In genomic region chr21:42698730-42699129, GRCh38 we compare ENCODE assay signal across 26 cellular contexts.
"Had no signal": no experiment of that assay in that cellular context is flagged by ENCODE, and none has a peak within 500 bp of the region (broad histone marks: within the 10 kb centered on the region; RNA-seq: fewer than 3 reads in every experiment).

No MANE protein-coding gene starts in this region.

- H3K27me3 Mint-ChIP-seq: activated naive CD8-positive, alpha-beta T cell treated with anti-CD3 and anti-CD28 coated beads, Interleukin-2, amount 50 U/mL, for 24 hours had no signal

- DNase-seq: activated CD4-positive, alpha-beta T cell treated with anti-CD3 and anti-CD28 coated beads for 48 hours; activated CD4-positive, alpha-beta T cell treated with anti-CD3 and anti-CD28 coated beads, Interleukin-2, amount 50 U/mL, for 4 hours; activated CD8-positive, alpha-beta memory T cell treated with anti-CD3 and anti-CD28 coated beads, Interleukin-2, amount 50 U/mL, for 48 hours; activated CD8-positive, alpha-beta T cell treated with anti-CD3 and anti-CD28 coated beads, Interleukin-2, amount 10 ng/mL, durations not matched to agents 7 days and 5 days; activated naive CD4-positive, alpha-beta T cell treated with Interleukin-2 at 50 U/mL for 16 hours; activated naive CD8-positive, alpha-beta T cell treated with anti-CD3 and anti-CD28 coated beads, Interleukin-2, amount 50 U/mL, for 24 hours; activated T-cell treated with anti-CD3 and anti-CD28 coated beads, Interleukin-2, amount 50 U/mL, for 1 hour; amniotic stem cell; body of pancreas; central memory CD4-positive, alpha-beta T cell; IMR-90; MG63; MV-4-11; NCI-H1105; NCI-H1930; NCI-H345; NCI-H510A; NCI-H526 treated with DMSO at 0.1 percent for 48 hours; NCI-H82; PC-3; SHP77 treated with DMSO at 0.1 percent for 48 hours had no signal

- H3K9me3 ChIP-seq: ascending aorta had no signal

- H3K36me3 ChIP-seq: ascending aorta, MG63 had no signal

- H3K4me1 ChIP-seq: ascending aorta, body of pancreas had no signal

- H3K4me1 Mint-ChIP-seq: activated naive CD8-positive, alpha-beta T cell treated with anti-CD3 and anti-CD28 coated beads, Interleukin-2, amount 50 U/mL, for 24 hours had no signal

- H3K9me3 Mint-ChIP-seq: activated naive CD4-positive, alpha-beta T cell treated with anti-CD3 and anti-CD28 coated beads, Interleukin-2, amount 50 U/mL, for 72 hours; activated naive CD8-positive, alpha-beta T cell treated with anti-CD3 and anti-CD28 coated beads, Interleukin-2, amount 50 U/mL, for 24 hours; T-helper 1 cell treated with Interleukin-12 subunit alpha and Interleukin-12 subunit beta and Interleukin-4 antibody, amounts not matched to agents 30 μg/mL and 1 μg/mL, for 36 hours had no signal

- ATAC-seq: activated CD4-positive, CD25-positive, alpha-beta regulatory T cell treated with anti-CD3 and anti-CD28 coated beads, Interleukin-2, amount 50 U/mL, for 24 hours; activated CD8-positive, alpha-beta T cell treated with anti-CD3 and anti-CD28 coated beads, Interleukin-2, amount 10 ng/mL, durations not matched to agents 7 days and 5 days; activated naive CD4-positive, alpha-beta T cell treated with anti-CD3 and anti-CD28 coated beads, Interleukin-2, amount 50 U/mL, for 72 hours; activated naive CD8-positive, alpha-beta T cell treated with anti-CD3 and anti-CD28 coated beads, Interleukin-2, amount 50 U/mL, for 24 hours; body of pancreas; PC-3 had no signal

- H3K4me3 ChIP-seq: ascending aorta, body of pancreas, MG63 had no signal

- H3K27me3 ChIP-seq: ascending aorta, body of pancreas, MG63 had no signal

- H3K27ac ChIP-seq: ascending aorta, body of pancreas, KMS-11 had no signal

- H3K4me3 Mint-ChIP-seq: activated CD8-positive, alpha-beta T cell treated with anti-CD3 and anti-CD28 coated beads, Interleukin-2, amount 10 ng/mL, durations not matched to agents 7 days and 5 days; activated naive CD8-positive, alpha-beta T cell treated with anti-CD3 and anti-CD28 coated beads, Interleukin-2, amount 50 U/mL, for 24 hours; T-helper 1 cell treated with Interleukin-12 subunit alpha and Interleukin-12 subunit beta and Interleukin-4 antibody, amounts not matched to agents 30 μg/mL and 1 μg/mL, for 36 hours had no signal

- H3K27ac Mint-ChIP-seq: activated CD8-positive, alpha-beta T cell treated with anti-CD3 and anti-CD28 coated beads, Interleukin-2, amount 10 ng/mL, durations not matched to agents 7 days and 5 days; activated naive CD8-positive, alpha-beta T cell treated with anti-CD3 and anti-CD28 coated beads, Interleukin-2, amount 50 U/mL, for 24 hours; T-helper 1 cell treated with Interleukin-12 subunit alpha and Interleukin-12 subunit beta and Interleukin-4 antibody, amounts not matched to agents 30 μg/mL and 1 μg/mL, for 36 hours had no signal

- H3K36me3 Mint-ChIP-seq: activated naive CD4-positive, alpha-beta T cell treated with anti-CD3 and anti-CD28 coated beads, Interleukin-2, amount 50 U/mL, for 72 hours had no signal
